Comparison of ENCODE assay signal across 28 cellular contexts in genomic region chr2:59068255-59068654, GRCh38.
"Had no signal": no experiment of that assay in that cellular context is flagged by ENCODE, and none has a peak within 500 bp of the region (broad histone marks: within the 10 kb centered on the region; RNA-seq: fewer than 3 reads in every experiment).

No MANE protein-coding gene starts in this region.

- H3K9me3 ChIP-seq: pancreas, prostate gland, uterus had no signal

- H3K4me1 ChIP-seq: left ventricle myocardium inferior, pancreas, prostate gland, tibial nerve, uterus had no signal

- H3K27me3 Mint-ChIP-seq: naive B cell; stimulated activated naive CD8-positive, alpha-beta T cell treated with anti-CD3 and anti-CD28 coated beads, Interleukin-15, amount 100 ng/mL, for 72 hours; type B pancreatic cell had no signal

- H3K36me3 ChIP-seq: left ventricle myocardium inferior, pancreas, prostate gland, tibial nerve, uterus had no signal

- H3K4me3 ChIP-seq: left ventricle myocardium inferior, lung, pancreas, prostate gland, tibial nerve, uterus had no signal

- H3K27ac Mint-ChIP-seq: immature natural killer cell; mesothelial cell of epicardium; naive B cell; natural killer cell; stimulated activated memory B cell treated with anti-CD40 and anti-IgM and Interleukin-4, amounts not matched to agents 10 μg/mL and 1 μg/mL and 100 μg/mL, for 72 hours; type B pancreatic cell had no signal

- H3K36me3 Mint-ChIP-seq: mesothelial cell of epicardium; natural killer cell; stimulated activated memory B cell treated with anti-CD40 and anti-IgM and Interleukin-4, amounts not matched to agents 10 μg/mL and 1 μg/mL and 100 μg/mL, for 72 hours; type B pancreatic cell had no signal

- H3K27me3 ChIP-seq: pancreas, tibial nerve, uterus had no signal

- FAIRE-seq: islet of Langerhans, kidney, pancreas, small intestine had no signal

- DNase-seq: hypothalamus; immature natural killer cell; kidney; left ventricle myocardium inferior; mesendoderm; naive B cell; natural killer cell; nucleus accumbens; pancreas; retina; right cardiac atrium; small intestine; stimulated activated CD4-positive, alpha-beta T cell treated with anti-CD3 and anti-CD28 coated beads, Interleukin-1b, Interleukin-23, amount 100 ng/mL, for 48 hours; stimulated activated CD4-positive, alpha-beta T cell treated with anti-CD3 and anti-CD28 coated beads, Interleukin-2, amount 100 ng/mL, for 48 hours; stimulated activated CD4-positive, alpha-beta T cell treated with anti-CD3 and anti-CD28 coated beads, Interleukin-4, amount 100 ng/mL, for 4 hours; stimulated activated CD8-positive, alpha-beta memory T cell treated with anti-CD3 and anti-CD28 coated beads, Interleukin-4, amount 100 ng/mL, for 48 hours; stimulated activated naive CD4-positive, alpha-beta T cell treated with Interleukin-2 at 50 U/mL for 16 hours; stimulated activated naive CD8-positive, alpha-beta T cell treated with anti-CD3 and anti-CD28 coated beads, Interleukin-15, amount 100 ng/mL, for 72 hours; substantia nigra; uterus had no signal

- H3K4me1 Mint-ChIP-seq: immature natural killer cell; naive B cell; natural killer cell; stimulated activated memory B cell treated with anti-CD40 and anti-IgM and Interleukin-4, amounts not matched to agents 10 μg/mL and 1 μg/mL and 100 μg/mL, for 72 hours; stimulated activated naive CD8-positive, alpha-beta T cell treated with anti-CD3 and anti-CD28 coated beads, Interleukin-15, amount 100 ng/mL, for 72 hours had no signal

- H3K4me3 Mint-ChIP-seq: immature natural killer cell; mesothelial cell of epicardium; naive B cell; natural killer cell; stimulated activated memory B cell treated with anti-CD40 and anti-IgM and Interleukin-4, amounts not matched to agents 10 μg/mL and 1 μg/mL and 100 μg/mL, for 72 hours; stimulated activated naive CD8-positive, alpha-beta T cell treated with anti-CD3 and anti-CD28 coated beads, Interleukin-15, amount 100 ng/mL, for 72 hours; type B pancreatic cell had no signal

- ATAC-seq: natural killer cell; pancreas; right cardiac atrium; sciatic nerve; stimulated activated memory B cell treated with anti-CD40 and anti-IgM and Interleukin-4, amounts not matched to agents 10 μg/mL and 1 μg/mL and 100 μg/mL, for 72 hours; stimulated activated naive CD8-positive, alpha-beta T cell treated with anti-CD3 and anti-CD28 coated beads, Interleukin-15, amount 100 ng/mL, for 72 hours had no signal

- H3K27ac ChIP-seq: left ventricle myocardium inferior, pancreas, prostate gland, tibial nerve, uterus had no signal
